1 cellular context compared by ENCODE assay signal in genomic region chr2:200077210-200077650, GRCh38.
TF ChIP-seq lines count a peak whose summit lies in the region.

No MANE protein-coding gene starts in this region.

TF ChIP-seq in HepG2, 621 proteins besides CTCF, POLR2A, EP300 and RAD21 (continued from another document and continues in another):
- TF ChIP-seq ZNF609 (CRISPR knock-in tag; IDR thresholded peaks at IDR 0.05; ENCODE audit: borderline replicate concordance) (peak; percentile 68; the same call in 1 of the 2 replicates), ZNF124 (CRISPR knock-in tag; IDR thresholded peaks at IDR 0.05) (peak; percentile 62; the same call in 1 of the 2 replicates), GRHL1 (CRISPR knock-in tag; conservative IDR thresholded peaks at IDR 0.05) (no peak), ZNF549 (CRISPR knock-in tag; IDR thresholded peaks at IDR 0.05) (no peak), GMEB2 (CRISPR knock-in tag; IDR thresholded peaks at IDR 0.05; ENCODE audit: low read depth) (no peak), RBAK (CRISPR knock-in tag; IDR thresholded peaks at IDR 0.05) (peak; percentile 93), ATF4 (CRISPR knock-in tag; IDR thresholded peaks at IDR 0.05) (peak in 1 of 2 experiments; percentile 76; a peak in 2 of 4 replicates), ZBTB4 (CRISPR knock-in tag; IDR thresholded peaks at IDR 0.05; ENCODE audit: borderline replicate concordance) (no peak), ZNF652 (CRISPR knock-in tag; IDR thresholded peaks at IDR 0.05; ENCODE audit: borderline replicate concordance, low read depth) (peak; percentile 27; the same call in 1 of the 2 replicates), PTBP1 (IDR thresholded peaks at IDR 0.05; ENCODE audit: low read depth, low read length, poor library complexity, severe bottlenecking) (no peak), ZNF12 (CRISPR knock-in tag; IDR thresholded peaks at IDR 0.05) (peak; percentile 84), ZNF414 (CRISPR knock-in tag; IDR thresholded peaks at IDR 0.05) (0 out of 2 replicates have a peak, but pooled peaks have one; percentile 24), ZSCAN20 (CRISPR knock-in tag; IDR thresholded peaks at IDR 0.05; ENCODE audit: borderline replicate concordance) (no peak), ZNF816 (CRISPR knock-in tag; IDR thresholded peaks at IDR 0.05; ENCODE audit: borderline replicate concordance) (peak; percentile 46; the same call in 1 of the 2 replicates), TRIM24 (CRISPR knock-in tag; IDR thresholded peaks at IDR 0.05) (no peak), PATZ1 (CRISPR knock-in tag; IDR thresholded peaks at IDR 0.05) (peak; percentile 48; the same call in 1 of the 2 replicates), ELF1 (CRISPR knock-in tag; IDR thresholded peaks at IDR 0.05) (peak; percentile 67; the same call in 1 of the 2 replicates), FOXP1 (IDR thresholded peaks at IDR 0.05) (peak; percentile 15; the same call in 1 of the 2 replicates), FOXP1 (CRISPR knock-in tag; IDR thresholded peaks at IDR 0.05) (peak; percentile 87), CBX2 (IDR thresholded peaks at IDR 0.05; ENCODE audit: low read depth, low read length) (no peak), CBX2 (CRISPR knock-in tag; IDR thresholded peaks at IDR 0.05; ENCODE audit: low read depth) (no peak), RFXANK (CRISPR knock-in tag; IDR thresholded peaks at IDR 0.05) (no peak), CHD4 (IDR thresholded peaks at IDR 0.05; ENCODE audit: borderline replicate concordance, low read length) (peak; percentile 30; the same call in 1 of the 2 replicates), FOSL2 (CRISPR knock-in tag; IDR thresholded peaks at IDR 0.05) (peak; percentile 84), MAX (IDR thresholded peaks at IDR 0.05) (0 out of 2 replicates have a peak, but pooled peaks have one; percentile 48), RARG (CRISPR knock-in tag; IDR thresholded peaks at IDR 0.05; ENCODE audit: low read depth) (no peak), KDM6A (CRISPR knock-in tag; IDR thresholded peaks at IDR 0.05; ENCODE audit: low read depth) (peak; percentile 68), ZMYM3 (CRISPR knock-in tag; IDR thresholded peaks at IDR 0.05) (peak; percentile 34; the same call in 1 of the 2 replicates), ONECUT2 (CRISPR knock-in tag; IDR thresholded peaks at IDR 0.05) (peak; percentile 86), ELF3 (CRISPR knock-in tag; IDR thresholded peaks at IDR 0.05) (peak; percentile 76), KDM1A (CRISPR knock-in tag; IDR thresholded peaks at IDR 0.05) (peak; percentile 35; the same call in 1 of the 2 replicates), PHF21A (CRISPR knock-in tag; IDR thresholded peaks at IDR 0.05) (peak; percentile 52), DR1 (CRISPR knock-in tag; IDR thresholded peaks at IDR 0.05) (no peak), ZNF710 (CRISPR knock-in tag; IDR thresholded peaks at IDR 0.05; ENCODE audit: borderline replicate concordance) (peak; percentile 68; the same call in 1 of the 2 replicates)
